ENCODE assay signal across 14 cellular contexts in genomic region chr18:25353080-25353479, GRCh38. TPM values are rescaled to one million over a fixed set of nuclear protein-coding genes. Genes with fewer than 3 reads are reported as not detected.
DNase-seq lines count a peak whose midpoint lies in the region; ATAC-seq, FAIRE-seq and TF ChIP-seq lines count a peak whose summit lies in the region.
"Had no signal": no experiment of that assay in that cellular context is flagged by ENCODE, and none has a peak within 500 bp of the region (broad histone marks: within the 10 kb centered on the region; RNA-seq: fewer than 3 reads in every experiment).

No MANE protein-coding gene starts in this region.

- H3K36me3 Mint-ChIP-seq in astrocyte (ENCODE audit: low read depth, unreplicated experiment) (no peaks in the 10 kb centered on the region), naive B cell (peaks cover 0 to 8% of the 10 kb centered on the region in 2 donors)

- H3K9ac ChIP-seq in astrocyte (ENCODE audit: low read length): peak overlapping the region; percentile 49

- H3K27me3 Mint-ChIP-seq in astrocyte (ENCODE audit: low read depth, unreplicated experiment) (peaks cover 2% of the 10 kb centered on the region), naive B cell (peaks cover 25 to 28% (median 26%) of the 10 kb centered on the region in 3 donors)

- H3K9me3 ChIP-seq in right atrium auricular region (no peaks in the 10 kb centered on the region), astrocyte (ENCODE audit: insufficient read depth, low read depth, low read length) (no peaks in the 10 kb centered on the region)

- peak overlapping the region; percentile 88 for H3K4me3 Mint-ChIP-seq in astrocyte (ENCODE audit: unreplicated experiment)
- H3K4me3 Mint-ChIP-seq in naive B cell: peak overlapping the region in 5 of 8 donors; percentile 81 to 94 (median 85)

- in situ Hi-C loops in GM13976 (cut with MboI; ENCODE audit: low sequenced_read_pairs, unreplicated experiment): no loop called here

- no peak for DNase-seq in right atrium auricular region (ENCODE audit: low spot score)
- no peak for DNase-seq in left ventricle myocardium superior
- DNase-seq in astrocyte (ENCODE audit: low read depth): no peak
- no peak for DNase-seq in naive B cell
- no peak for DNase-seq in GM13976 (ENCODE audit: low spot score)
- no peak for DNase-seq in HCEC 1CT
- DNase-seq in EL: no peak
- DNase-seq: activated CD4-positive, CD25-positive, alpha-beta regulatory T cell treated with anti-CD3 and anti-CD28 coated beads, Interleukin-2, amount 50 U/mL, for 72 hours; activated T-cell treated with anti-CD3 and anti-CD28 coated beads, Interleukin-2, amount 50 U/mL, for 72 hours; central memory CD4-positive, alpha-beta T cell; NCI-H2029; NK-92 treated with Interleukin-12 subunit alpha and Interleukin-12 subunit beta, amount 100 ng/mL, for 24 hours; stimulated activated CD4-positive, alpha-beta T cell treated with anti-CD3 and anti-CD28 coated beads, Interleukin-12 subunit alpha, Interleukin-12 subunit beta, amount 100 ng/mL, for 4 hours had no signal

- H3K4me2 ChIP-seq in astrocyte (ENCODE audit: low read length): peak overlapping the region; percentile 78

- H3K27ac ChIP-seq in right atrium auricular region (peak overlapping the region; percentile 70 to 77), astrocyte (ENCODE audit: low read depth, low read length) (no peak overlapping the region)

- ATAC-seq in left ventricle myocardium superior (no peak), naive B cell (ENCODE audit: low read depth in 2 of 2) (no peak), GM21717 (IDR thresholded peaks at IDR 0.05; ENCODE audit: unreplicated experiment) (no peak)

- no peaks in the 10 kb centered on the region for H3K36me3 ChIP-seq in right atrium auricular region
- no peaks in the 10 kb centered on the region for H3K36me3 ChIP-seq in astrocyte (ENCODE audit: insufficient read depth, low read length)

- H3K4me1 ChIP-seq in right atrium auricular region: peaks cover 0 to 10% of the 10 kb centered on the region in 2 donors
- H3K4me1 ChIP-seq in astrocyte (ENCODE audit: insufficient read depth, low read length): peaks cover 5% of the 10 kb centered on the region

- H2AFZ ChIP-seq in astrocyte (ENCODE audit: low read depth, low read length): peak overlapping the region; percentile 36

- peaks cover 10% of the 10 kb centered on the region for H3K79me2 ChIP-seq in astrocyte (ENCODE audit: insufficient read depth, low read length)

- no peak overlapping the region for H3K27ac Mint-ChIP-seq in astrocyte (ENCODE audit: unreplicated experiment)
- H3K27ac Mint-ChIP-seq in naive B cell: no peak overlapping the region
- H3K27ac Mint-ChIP-seq: activated T-cell treated with anti-CD3 and anti-CD28 coated beads, Interleukin-2, amount 50 U/mL, for 72 hours had no signal

- H3K4me1 Mint-ChIP-seq in astrocyte (ENCODE audit: low read depth, unreplicated experiment): peaks cover 4% of the 10 kb centered on the region
- H3K4me1 Mint-ChIP-seq in naive B cell: peaks cover 16 to 18% (median 17%) of the 10 kb centered on the region in 3 donors

- no peak for FAIRE-seq in astrocyte (lab: Jason Lieb, UNC)

- H3K27me3 ChIP-seq in right atrium auricular region (no peaks in the 10 kb centered on the region), astrocyte (ENCODE audit: insufficient read depth, low read length) (no peaks in the 10 kb centered on the region)

- no peaks in the 10 kb centered on the region for H4K20me1 ChIP-seq in astrocyte (ENCODE audit: insufficient read depth, low read length)

- H3K9me3 Mint-ChIP-seq in astrocyte (ENCODE audit: unreplicated experiment) (no peaks in the 10 kb centered on the region), naive B cell (peaks cover 0 to 11% (median 0%) of the 10 kb centered on the region in 7 donors)
- H3K9me3 Mint-ChIP-seq: activated T-cell treated with anti-CD3 and anti-CD28 coated beads, Interleukin-2, amount 50 U/mL, for 72 hours had no signal

- intact Hi-C loops in left ventricle myocardium superior (cut with micrococcal nuclease): loop anchor here (5.0 to 10.0 kb wide), 2 partner anchors 116 to 468 kb away; no protein-coding TSS in a partner anchor

- H3K4me3 ChIP-seq in right atrium auricular region (peak overlapping the region; percentile 40 to 47), astrocyte (ENCODE audit: insufficient read depth, low read depth, low read length) (peak overlapping the region; percentile 55)

- TF ChIP-seq CTCF in right atrium auricular region (IDR thresholded peaks at IDR 0.05) (no peak), astrocyte (IDR thresholded peaks at IDR 0.05; ENCODE audit: insufficient read depth, low read depth, low read length) (no peak), GM13976 (IDR thresholded peaks at IDR 0.05; ENCODE audit: borderline replicate concordance, control extremely low read depth, extremely low read depth, insufficient read depth, missing control alignments) (no peak)

RNA-seq across cellular contexts. Expression of gene ZNF521, which starts 1.1 kb away (rescaled TPM):
- 10 to 100 TPM; 36.1 to 37.5 TPM for total RNA-seq in right atrium auricular region
- total RNA-seq in left ventricle myocardium superior: 28.8 TPM
- 43.0 and 48.0 TPM in 2 replicates for total RNA-seq in astrocyte
- polyA plus RNA-seq in naive B cell (ENCODE audit: low read depth in 6 of 6): under 1 TPM in 3 of 6 donors, not detected in 3; 0.07 to 0.24 (median 0.11) TPM
- total RNA-seq: activated T-cell treated with anti-CD3 and anti-CD28 coated beads, Interleukin-2, amount 50 U/mL, for 72 hours had no signal
